ENCODE assay signal across 23 cellular contexts in genomic region chr1:221444346-221444745, GRCh38.
DNase-seq lines count a peak whose midpoint lies in the region; ATAC-seq and TF ChIP-seq lines count a peak whose summit lies in the region.
"Had no signal": no experiment of that assay in that cellular context is flagged by ENCODE, and none has a peak within 500 bp of the region (broad histone marks: within the 10 kb centered on the region; RNA-seq: fewer than 3 reads in every experiment).

No MANE protein-coding gene starts in this region.

- no peaks in the 10 kb centered on the region for H3K9me3 ChIP-seq in right atrium auricular region
- no peaks in the 10 kb centered on the region for H3K9me3 ChIP-seq in esophagus muscularis mucosa
- H3K9me3 ChIP-seq in gastroesophageal sphincter, result no peaks in the 10 kb centered on the region
- H3K9me3 ChIP-seq: HAP-1 had no signal

- H3K27me3 ChIP-seq in right atrium auricular region (no peaks in the 10 kb centered on the region), esophagus muscularis mucosa (no peaks in the 10 kb centered on the region), gastroesophageal sphincter (no peaks in the 10 kb centered on the region)

- TF ChIP-seq CTCF in right atrium auricular region (IDR thresholded peaks at IDR 0.05), result no peak
- no peak for TF ChIP-seq CTCF in esophagus muscularis mucosa (IDR thresholded peaks at IDR 0.05)
- TF ChIP-seq CTCF in gastroesophageal sphincter (IDR thresholded peaks at IDR 0.05), result no peak

- TF ChIP-seq POLR2A in esophagus muscularis mucosa (IDR thresholded peaks at IDR 0.05; ENCODE audit: low read depth) (no peak), gastroesophageal sphincter (IDR thresholded peaks at IDR 0.05) (no peak)

- DNase-seq in Right ventricle myocardium inferior (ENCODE audit: missing footprints), result peak; percentile 58
- no peak for DNase-seq in right atrium auricular region (ENCODE audit: low spot score)
- no peak for DNase-seq in esophagus muscularis mucosa (ENCODE audit: extremely low spot score)
- no peak for DNase-seq in activated CD4-positive, alpha-beta T cell treated with anti-CD3 and anti-CD28 coated beads for 4 hours
- DNase-seq in T-helper 2 cell, result no peak
- no peak for DNase-seq in NCI-H1048 (lab: John Stamatoyannopoulos, UW)
- DNase-seq: 8988T, ACHN, Calu3, DMS79 treated with DMSO at 0.1 percent for 48 hours, GF-D8, GOT3, HFFc6, NCI-H1092 treated with DMSO at 0.1 percent for 48 hours, NCI-H1436, NCI-H187, NCI-H2081 treated with DMSO at 0.1 percent for 48 hours, NCI-H2171, NCI-H526, PC-9, SHP77 had no signal

- H3K4me3 ChIP-seq in right atrium auricular region (no peak overlapping the region), esophagus muscularis mucosa (no peak overlapping the region), gastroesophageal sphincter (no peak overlapping the region)
- H3K4me3 ChIP-seq: HAP-1, PC-9 had no signal

- TF ChIP-seq EP300 in esophagus muscularis mucosa (IDR thresholded peaks at IDR 0.05) (no peak), gastroesophageal sphincter (IDR thresholded peaks at IDR 0.05) (no peak)

- no peak for ATAC-seq in Right ventricle myocardium inferior
- peak; percentile 52 for ATAC-seq in gastroesophageal sphincter

- WGBS in esophagus muscularis mucosa, result 78% methylated on average over 6 of the region's 6 CpGs
- 24 to 56% methylated on average over 5 to 6 of the region's 6 CpGs for WGBS in gastroesophageal sphincter (ENCODE audit: low coverage in 1 of 2), 2 donors

- H3K27ac ChIP-seq in right atrium auricular region (no peak overlapping the region), esophagus muscularis mucosa (replicated peaks in 1 of 4) (peak overlapping the region; percentile 46 to 60 (median 52)), gastroesophageal sphincter (peak overlapping the region; percentile 28 to 67 (median 50))
- H3K27ac ChIP-seq: PC-9 had no signal

- intact Hi-C loops in Right ventricle myocardium inferior (cut with DNase I) (no loop called here), esophagus muscularis mucosa (cut with DNase I) (no loop called here)

- H3K36me3 ChIP-seq in right atrium auricular region (no peaks in the 10 kb centered on the region), esophagus muscularis mucosa (no peaks in the 10 kb centered on the region), gastroesophageal sphincter (no peaks in the 10 kb centered on the region)
- H3K36me3 ChIP-seq: HAP-1 had no signal

- H3K4me1 ChIP-seq in right atrium auricular region (peaks cover 0 to 19% of the 10 kb centered on the region in 2 donors), esophagus muscularis mucosa (peaks cover 12 to 77% (median 60%) of the 10 kb centered on the region in 4 donors), gastroesophageal sphincter (peaks cover 9 to 66% (median 28%) of the 10 kb centered on the region in 3 donors)
- H3K4me1 ChIP-seq: HAP-1 had no signal

Comparison
In these comparisons a context has a peak if more than half of its experiments do, and no peak if none do; other contexts are left out.
1. H3K27ac ChIP-seq: peak in esophagus muscularis mucosa (4 of 4) and gastroesophageal sphincter (4 of 4); none in right atrium auricular region (0 of 2).